In genomic region chr15:57751177-57751800, GRCh38 we compare ENCODE assay signal across 9 cellular contexts. TPM values are rescaled to one million over a fixed set of nuclear protein-coding genes. Genes with fewer than 3 reads are reported as not detected.
DNase-seq lines count a peak whose midpoint lies in the region; ATAC-seq and TF ChIP-seq lines count a peak whose summit lies in the region.
"Had no signal": no experiment of that assay in that cellular context is flagged by ENCODE, and none has a peak within 500 bp of the region (broad histone marks: within the 10 kb centered on the region; RNA-seq: fewer than 3 reads in every experiment).

No MANE protein-coding gene starts in this region.

- intact Hi-C loops in left colon (cut with DNase I, micrococcal nuclease): loop anchor here in 1 of 2 donors (2.0 to 10.0 kb wide), 2 partner anchors 110 to 334 kb away; no protein-coding TSS in a partner anchor

- no peak for DNase-seq in AG09319 (ENCODE audit: extremely low read depth, low read depth)
- peak; percentile 63 for DNase-seq in HFFc6
- no peak for DNase-seq in left colon
- DNase-seq in activated CD4-positive, alpha-beta T cell treated with anti-CD3 and anti-CD28 coated beads, Interleukin-2, amount 50 U/mL, for 48 hours: no peak
- no peak for DNase-seq in activated naive CD4-positive, alpha-beta T cell treated with anti-CD3 and anti-CD28 coated beads, Interleukin-2, amount 50 U/mL, for 16 hours
- no peak for DNase-seq in mesenteric fat pad (ENCODE audit: low spot score)
- DNase-seq: activated naive CD8-positive, alpha-beta T cell treated with anti-CD3 and anti-CD28 coated beads, Interleukin-2, amount 10 ng/mL, durations not matched to agents 7 days and 5 days had no signal

- H3K27me3 Mint-ChIP-seq in HFFc6 (ENCODE audit: insufficient read depth) (peaks cover 9% of the 10 kb centered on the region), brain (peaks cover 4% of the 10 kb centered on the region)
- H3K27me3 Mint-ChIP-seq: activated naive CD8-positive, alpha-beta T cell treated with anti-CD3 and anti-CD28 coated beads, Interleukin-2, amount 10 ng/mL, durations not matched to agents 7 days and 5 days had no signal

- H3K27ac Mint-ChIP-seq in HFFc6 (no peak overlapping the region), brain (no peak overlapping the region)
- H3K27ac Mint-ChIP-seq: activated naive CD8-positive, alpha-beta T cell treated with anti-CD3 and anti-CD28 coated beads, Interleukin-2, amount 10 ng/mL, durations not matched to agents 7 days and 5 days had no signal

- TF ChIP-seq CTCF in AG09319 (IDR thresholded peaks at IDR 0.05; ENCODE audit: low read depth, low read length): peak; percentile 81
- peak; percentile 77 for TF ChIP-seq CTCF in HFFc6 (IDR thresholded peaks at IDR 0.05)
- peak; percentile 78 to 84 for TF ChIP-seq CTCF in brain (conservative IDR thresholded peaks at IDR 0.05)

- peak; percentile 80 for ATAC-seq in left colon
- no peak for ATAC-seq in GM19328 (IDR thresholded peaks at IDR 0.05; ENCODE audit: unreplicated experiment)

- H3K4me3 Mint-ChIP-seq in HFFc6 (no peak overlapping the region), brain (no peak overlapping the region)
- H3K4me3 Mint-ChIP-seq: activated naive CD8-positive, alpha-beta T cell treated with anti-CD3 and anti-CD28 coated beads, Interleukin-2, amount 10 ng/mL, durations not matched to agents 7 days and 5 days had no signal

- H3K4me1 Mint-ChIP-seq in HFFc6 (ENCODE audit: low read depth) (peaks cover 10% of the 10 kb centered on the region), brain (no peaks in the 10 kb centered on the region)
- H3K4me1 Mint-ChIP-seq: activated naive CD8-positive, alpha-beta T cell treated with anti-CD3 and anti-CD28 coated beads, Interleukin-2, amount 10 ng/mL, durations not matched to agents 7 days and 5 days had no signal

- no peaks in the 10 kb centered on the region for H3K9me3 Mint-ChIP-seq in HFFc6
- no peaks in the 10 kb centered on the region for H3K9me3 Mint-ChIP-seq in brain
- H3K9me3 Mint-ChIP-seq: activated naive CD8-positive, alpha-beta T cell treated with anti-CD3 and anti-CD28 coated beads, Interleukin-2, amount 10 ng/mL, durations not matched to agents 7 days and 5 days had no signal

- no peaks in the 10 kb centered on the region for H3K36me3 Mint-ChIP-seq in HFFc6 (ENCODE audit: low read depth)
- H3K36me3 Mint-ChIP-seq in brain: no peaks in the 10 kb centered on the region
- H3K36me3 Mint-ChIP-seq: activated naive CD8-positive, alpha-beta T cell treated with anti-CD3 and anti-CD28 coated beads, Interleukin-2, amount 10 ng/mL, durations not matched to agents 7 days and 5 days had no signal

RNA-seq across cellular contexts. Expression of gene POLR2M, which starts 44.8 kb away (rescaled TPM):
- 10 to 100 TPM; 66.5 to 77.7 (median 72.1) TPM for total RNA-seq in HFFc6 (2021; fragmentation: NEBNext Ultra II Directional; extraction: Animal tissue kit (Norgen Biotek cat#: 25700))
- polyA plus RNA-seq in brain (ENCODE audit: insufficient read depth, low read depth, low replicate concordance): 17.1 TPM
- 10 to 100 TPM; 40.8 to 64.4 TPM for total RNA-seq in left colon
- total RNA-seq in mesenteric fat pad: 55.9 TPM
